In genomic region chr9:105144841-105145240, GRCh38 we compare ENCODE assay signal across 18 cellular contexts.
DNase-seq lines count a peak whose midpoint lies in the region; ATAC-seq, FAIRE-seq and TF ChIP-seq lines count a peak whose summit lies in the region.
"Had no signal": no experiment of that assay in that cellular context is flagged by ENCODE, and none has a peak within 500 bp of the region (broad histone marks: within the 10 kb centered on the region; RNA-seq: fewer than 3 reads in every experiment).

No MANE protein-coding gene starts in this region.

- no peak overlapping the region for H4K91ac ChIP-seq in H1 (replicated peaks; ENCODE audit: insufficient read length, low read length)

- DNase-seq in NCI-H2107 treated with DMSO at 0.1 percent for 48 hours (lab: John Stamatoyannopoulos, UW; ENCODE audit: unreplicated experiment) (peak; percentile 42), NCI-H2107 (lab: John Stamatoyannopoulos, UW) (no peak), H1 (ENCODE audit: low read depth in 1 of 2, low spot score in 2 of 2) (no peak), fibroblast of peridontal ligament (ENCODE audit: extremely low read depth) (peak; percentile 64), Peyer's patch (no peak), ureter (ENCODE audit: low spot score) (no peak)
- DNase-seq: CD4-positive, alpha-beta memory T cell; DMS153; DMS79 treated with DMSO at 0.1 percent for 48 hours; EL; GOT3; H9 had no signal

- no peak overlapping the region for H2BK20ac ChIP-seq in H1 (ENCODE audit: low read length)

- H3K4ac ChIP-seq in H1 (replicated peaks; ENCODE audit: insufficient read length, low read depth, low read length): no peak overlapping the region

- H3K9ac ChIP-seq in H1 (replicated peaks in 1 of 4; ENCODE audit: extremely low read depth in 1 of 4, low read depth in 3 of 4, low read length in 3 of 4): no peak overlapping the region

- no peak overlapping the region for H3K14ac ChIP-seq in H1 (ENCODE audit: insufficient read length)

- H3K4me3 ChIP-seq in H1 (ENCODE audit: extremely low read depth in 1 of 4, insufficient read depth in 2 of 4, low read depth in 3 of 4, low read length in 4 of 4): no peak overlapping the region
- H3K4me3 ChIP-seq in Peyer's patch: no peak overlapping the region
- H3K4me3 ChIP-seq: A549, GM12878 had no signal

- POLR2A ChIA-PET in H1 (lab: Charles Lee; ENCODE audit: partially characterized antibody): no interaction called here

- ATAC-seq in esophagus mucosa: no peak
- ATAC-seq: A549, GM12878, HepG2 had no signal

- H3K79me2 ChIP-seq in H1 (ENCODE audit: control insufficient read depth in 1 of 2, insufficient read depth in 2 of 2, low read length in 2 of 2): no peaks in the 10 kb centered on the region

- H3K23ac ChIP-seq in H1 (ENCODE audit: insufficient read length): no peak overlapping the region

- no peak for FAIRE-seq in H1 (lab: Jason Lieb, UNC)
- FAIRE-seq: A549, GM12878, HepG2 had no signal

- no peak overlapping the region for H2BK5ac ChIP-seq in H1 (ENCODE audit: low read depth, low read length)

- no peak overlapping the region for H2BK15ac ChIP-seq in H1 (ENCODE audit: low read length)

- H4K8ac ChIP-seq in H1 (ENCODE audit: extremely low read depth, insufficient read depth, low read length): no peak overlapping the region

- no peak overlapping the region for H2AFZ ChIP-seq in H1 (ENCODE audit: low read length)

- no peak overlapping the region for H3K18ac ChIP-seq in H1 (ENCODE audit: extremely low read depth, low read length)

- no peak overlapping the region for H2BK12ac ChIP-seq in H1 (ENCODE audit: low read depth, low read length)

- H3K27ac ChIP-seq in H1 (ENCODE audit: low read depth, low read length): no peak overlapping the region
- no peak overlapping the region for H3K27ac ChIP-seq in Peyer's patch
- H3K27ac ChIP-seq: 22Rv1, A549, C4-2B had no signal

- H3K79me1 ChIP-seq in H1 (ENCODE audit: low read depth, low read length): no peaks in the 10 kb centered on the region

- H3K56ac ChIP-seq in H1 (replicated peaks; ENCODE audit: insufficient read length, low read depth, low read length): peak overlapping the region; percentile 37

- H3K4me1 ChIP-seq in H1 (replicated peaks in 1 of 4; ENCODE audit: control insufficient read depth in 3 of 4, insufficient read depth in 4 of 4, low read length in 3 of 4): peaks cover 2 to 6% (median 5%) of the 10 kb centered on the region in 4 experiments; a peak in 4 of 7 replicates
- H3K4me1 ChIP-seq in Peyer's patch: no peaks in the 10 kb centered on the region
- H3K4me1 ChIP-seq: A549 had no signal

- TF ChIP-seq CTCF in H1 (IDR thresholded peaks at IDR 0.05; ENCODE audit: control extremely low read depth in 1 of 3, insufficient read depth in 1 of 3, low read depth in 1 of 3, low read length in 3 of 3): no peak
- no peak for TF ChIP-seq CTCF in Peyer's patch (IDR thresholded peaks at IDR 0.05)

- H3K9me3 ChIP-seq in H1 (ENCODE audit: insufficient read depth in 2 of 2, low read depth in 1 of 2, low read length in 1 of 2) (no peaks in the 10 kb centered on the region), Peyer's patch (no peaks in the 10 kb centered on the region)
- H3K9me3 ChIP-seq: A549 had no signal

- WGBS in H1 (ENCODE audit: extremely low coverage in 1 of 2, insufficient coverage in 1 of 2, insufficient read length in 1 of 2, insufficient replicate concordance in 2 of 2, low coverage in 1 of 2, low lambda C conversion rate in 2 of 2, missing lambda C conversion rate in 1 of 2), 2 experiments: 92% methylated on average over 2 of the region's 2 CpGs; no CpG with 5 or more reads in 1 of the 2 experiments

- H3K23me2 ChIP-seq in H1 (ENCODE audit: low read depth, low read length): no peaks in the 10 kb centered on the region

- TF ChIP-seq EP300 in H1 (IDR thresholded peaks at IDR 0.05; ENCODE audit: borderline replicate concordance in 1 of 2, low read depth in 2 of 2, low read length in 2 of 2): no peak

- no peak overlapping the region for H2AK5ac ChIP-seq in H1 (ENCODE audit: low read depth, low read length)

- H3K27me3 ChIP-seq in H1 (replicated peaks in 1 of 4; ENCODE audit: control insufficient read depth in 3 of 4, extremely low read depth in 1 of 4, insufficient read depth in 3 of 4, low read length in 3 of 4): peaks cover 0 to 4% (median 0%) of the 10 kb centered on the region in 4 experiments; a peak in 1 of 7 replicates
- H3K27me3 ChIP-seq in Peyer's patch: no peaks in the 10 kb centered on the region

- TF ChIP-seq POLR2A in H1 (IDR thresholded peaks at IDR 0.05; ENCODE audit: control extremely low read depth in 1 of 2, low read depth in 2 of 2, low read length in 2 of 2) (no peak), Peyer's patch (IDR thresholded peaks at IDR 0.05) (no peak)

- no peak overlapping the region for H4K5ac ChIP-seq in H1 (ENCODE audit: insufficient read length, low read depth, low read length)

- no peak for TF ChIP-seq RAD21 in H1 (IDR thresholded peaks at IDR 0.05 in 1 of 2, conservative IDR thresholded peaks at IDR 0.05 in 1 of 2; ENCODE audit: low read depth in 2 of 2, low read length in 2 of 2)

- H3K36me3 ChIP-seq in H1 (ENCODE audit: control insufficient read depth in 2 of 4, insufficient read depth in 4 of 4, low read length in 3 of 4) (no peaks in the 10 kb centered on the region), Peyer's patch (no peaks in the 10 kb centered on the region)

- CTCF ChIA-PET in H1 (lab: Charles Lee; ENCODE audit: partially characterized antibody): interaction anchor here (1.6 kb wide), 1 partner anchor 15 kb away, joined by 3 read pairs; no protein-coding TSS in a partner anchor

- H3K4me2 ChIP-seq in H1 (ENCODE audit: insufficient read depth in 1 of 2, low read depth in 2 of 2, low read length in 2 of 2): no peak overlapping the region
- H3K4me2 ChIP-seq: A549 had no signal

- H2BK120ac ChIP-seq in H1 (replicated peaks; ENCODE audit: low read depth, low read length): no peak overlapping the region

- H4K20me1 ChIP-seq in H1 (replicated peaks in 1 of 2; ENCODE audit: control insufficient read depth in 1 of 2, insufficient read depth in 2 of 2, low read length in 2 of 2): no peaks in the 10 kb centered on the region

TF ChIP-seq in H1, 55 proteins besides CTCF, POLR2A, EP300 and RAD21:
- no peak for TF ChIP-seq SP2 (IDR thresholded peaks at IDR 0.05; ENCODE audit: low read length)
- no peak for TF ChIP-seq BRCA1 (IDR thresholded peaks at IDR 0.05; ENCODE audit: low read depth, low read length)
- no peak for TF ChIP-seq SUZ12 (IDR thresholded peaks at IDR 0.05; ENCODE audit: low read length)
- no peak for TF ChIP-seq KDM5A (IDR thresholded peaks at IDR 0.05; ENCODE audit: low read length)
- no peak for TF ChIP-seq SP1 (IDR thresholded peaks at IDR 0.05; ENCODE audit: low read depth, low read length)
- TF ChIP-seq HDAC6 (IDR thresholded peaks at IDR 0.05; ENCODE audit: low read depth, low read length): no peak
- TF ChIP-seq, protein P1, sequence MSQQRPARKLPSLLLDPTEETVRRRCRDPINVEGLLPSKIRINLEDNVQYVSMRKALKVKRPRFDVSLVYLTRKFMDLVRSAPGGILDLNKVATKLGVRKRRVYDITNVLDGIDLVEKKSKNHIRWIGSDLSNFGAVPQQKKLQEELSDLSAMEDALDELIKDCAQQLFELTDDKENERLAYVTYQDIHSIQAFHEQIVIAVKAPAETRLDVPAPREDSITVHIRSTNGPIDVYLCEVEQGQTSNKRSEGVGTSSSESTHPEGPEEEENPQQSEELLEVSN (IDR thresholded peaks at IDR 0.05): no peak
- no peak for TF ChIP-seq CHD2 (IDR thresholded peaks at IDR 0.05; ENCODE audit: low read length)

Comparison
In these comparisons a context has a peak if more than half of its experiments do, and no peak if none do; other contexts are left out.
1. DNase-seq: peak in NCI-H2107 treated with DMSO at 0.1 percent for 48 hours (single experiment) and fibroblast of peridontal ligament (single experiment); none in NCI-H2107 (single experiment), H1 (0 of 2), Peyer's patch (0 of 3) and ureter (single experiment).